ENCODE assay signal across 11 cellular contexts in the genomic region with DNA sequence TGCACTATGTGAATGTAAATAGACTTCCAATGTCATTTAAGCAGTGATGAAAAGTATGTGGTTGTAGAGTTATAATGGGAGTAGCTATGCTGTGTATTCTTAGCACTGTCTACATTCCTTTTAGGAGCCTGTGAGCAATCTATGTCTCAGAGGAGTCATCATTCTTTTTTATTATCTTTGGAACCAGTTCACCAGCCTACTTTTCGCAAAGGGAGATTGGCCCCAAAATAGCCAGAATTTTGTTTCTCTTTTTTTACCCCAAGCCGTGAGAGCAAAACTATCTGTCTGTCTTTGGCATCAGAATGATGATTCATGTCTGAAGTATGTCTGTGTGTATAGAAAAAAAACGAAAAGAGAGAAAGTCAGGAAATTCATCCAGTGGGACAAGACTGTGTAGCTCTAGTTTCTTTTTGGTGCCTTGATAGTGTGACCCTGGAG. TPM values are rescaled to one million over a fixed set of nuclear protein-coding genes. Genes with fewer than 3 reads are reported as not detected.
A peak's percentile ranks its signal among the peaks of the same experiment; 100 is the strongest.
DNase-seq lines count a peak whose midpoint lies in the region; ATAC-seq and TF ChIP-seq lines count a peak whose summit lies in the region.
"Had no signal": no experiment of that assay in that cellular context is flagged by ENCODE, and none has a peak within 500 bp of the region (broad histone marks: within the 10 kb centered on the region; RNA-seq: fewer than 3 reads in every experiment).

No MANE protein-coding gene starts in this region.

- no peaks in the 10 kb centered on the region for H3K9me3 Mint-ChIP-seq in activated CD8-positive, alpha-beta memory T cell treated with anti-CD3 and anti-CD28 coated beads, Interleukin-2, amount 10 ng/mL, durations not matched to agents 7 days and 5 days (ENCODE audit: low read depth)
- H3K9me3 Mint-ChIP-seq: T-helper 1 cell treated with Interleukin-12 subunit alpha and Interleukin-12 subunit beta and Interleukin-4 antibody, amounts not matched to agents 30 μg/mL and 1 μg/mL, for 36 hours had no signal

- CTCF ChIA-PET in activated CD8-positive, alpha-beta memory T cell treated with anti-CD3 and anti-CD28 coated beads, Interleukin-2, amount 10 ng/mL, durations not matched to agents 7 days and 5 days (lab: Charles Lee): no interaction called here

- H3K36me3 ChIP-seq in right atrium auricular region (no peaks in the 10 kb centered on the region), subcutaneous abdominal adipose tissue (ENCODE audit: control insufficient read depth in 5 of 5, insufficient read depth in 5 of 5, low read length in 5 of 5) (peaks cover 0 to 3% (median 0%) of the 10 kb centered on the region in 5 donors)
- no peaks in the 10 kb centered on the region for H3K36me3 ChIP-seq in effector memory CD4-positive, alpha-beta T cell (ENCODE audit: control insufficient read depth, insufficient read depth, low read length)
- H3K36me3 ChIP-seq: HAP-1 had no signal

- no peaks in the 10 kb centered on the region for H3K36me3 Mint-ChIP-seq in activated CD8-positive, alpha-beta memory T cell treated with anti-CD3 and anti-CD28 coated beads, Interleukin-2, amount 10 ng/mL, durations not matched to agents 7 days and 5 days

- peak overlapping the region in 2 of 5 donors; percentile 12 to 51 for H3K9ac ChIP-seq in subcutaneous abdominal adipose tissue (ENCODE audit: low read length in 5 of 5)

- H3K4me3 Mint-ChIP-seq in activated CD8-positive, alpha-beta memory T cell treated with anti-CD3 and anti-CD28 coated beads, Interleukin-2, amount 10 ng/mL, durations not matched to agents 7 days and 5 days: no peak overlapping the region
- H3K4me3 Mint-ChIP-seq: T-helper 1 cell treated with Interleukin-12 subunit alpha and Interleukin-12 subunit beta and Interleukin-4 antibody, amounts not matched to agents 30 μg/mL and 1 μg/mL, for 36 hours had no signal

- no peak for ATAC-seq in HG02852 (IDR thresholded peaks at IDR 0.05; ENCODE audit: unreplicated experiment)
- no peak for ATAC-seq in activated CD8-positive, alpha-beta memory T cell treated with anti-CD3 and anti-CD28 coated beads, Interleukin-2, amount 10 ng/mL, durations not matched to agents 7 days and 5 days

- H3K4me1 ChIP-seq in right atrium auricular region: peaks cover 0 to 63% of the 10 kb centered on the region in 2 donors
- H3K4me1 ChIP-seq in subcutaneous abdominal adipose tissue (ENCODE audit: control insufficient read depth in 5 of 5, insufficient read depth in 5 of 5, low read length in 5 of 5): peaks cover 3 to 34% (median 27%) of the 10 kb centered on the region in 5 donors
- H3K4me1 ChIP-seq in effector memory CD4-positive, alpha-beta T cell (ENCODE audit: control insufficient read depth, insufficient read depth, low read length, poor library complexity, severe bottlenecking): no peaks in the 10 kb centered on the region

- H3K27me3 ChIP-seq in right atrium auricular region (no peaks in the 10 kb centered on the region), subcutaneous abdominal adipose tissue (ENCODE audit: control insufficient read depth in 5 of 5, insufficient read depth in 4 of 5, low read length in 5 of 5) (no peaks in the 10 kb centered on the region)
- no peaks in the 10 kb centered on the region for H3K27me3 ChIP-seq in effector memory CD4-positive, alpha-beta T cell (replicated peaks; ENCODE audit: control insufficient read depth, insufficient read depth, low read length, poor library complexity, severe bottlenecking)

- H3K4me3 ChIP-seq in HFF-Myc (replicated peaks; ENCODE audit: low read depth, low read length): no peak overlapping the region
- no peak overlapping the region for H3K4me3 ChIP-seq in right atrium auricular region
- no peak overlapping the region for H3K4me3 ChIP-seq in subcutaneous abdominal adipose tissue (ENCODE audit: low read depth in 1 of 5, low read length in 5 of 5)
- no peak overlapping the region for H3K4me3 ChIP-seq in effector memory CD4-positive, alpha-beta T cell (ENCODE audit: insufficient read depth, low read depth, low read length, poor library complexity, severe bottlenecking)
- H3K4me3 ChIP-seq: HAP-1 had no signal

- H3K4me1 Mint-ChIP-seq in activated CD8-positive, alpha-beta memory T cell treated with anti-CD3 and anti-CD28 coated beads, Interleukin-2, amount 10 ng/mL, durations not matched to agents 7 days and 5 days: peaks cover 3% of the 10 kb centered on the region

- H3K27ac ChIP-seq in right atrium auricular region (peak overlapping the region; percentile 43 to 80), subcutaneous abdominal adipose tissue (ENCODE audit: low read depth, low read length) (peak overlapping the region; percentile 68)
- no peak overlapping the region for H3K27ac ChIP-seq in effector memory CD4-positive, alpha-beta T cell (ENCODE audit: insufficient read depth, low read length, poor library complexity, severe bottlenecking)

- DNase-seq in HFF-Myc (ENCODE audit: extremely low read depth, low read depth) (peak; percentile 68), astrocyte of the hippocampus (ENCODE audit: low read depth, low spot score) (peak; percentile 90), right atrium auricular region (ENCODE audit: low spot score) (no peak), NCI-H345 treated with DMSO at 0.1 percent for 48 hours (lab: John Stamatoyannopoulos, UW; ENCODE audit: unreplicated experiment) (no peak)
- no peak for DNase-seq in effector memory CD4-positive, alpha-beta T cell
- no peak for DNase-seq in activated CD8-positive, alpha-beta memory T cell treated with anti-CD3 and anti-CD28 coated beads, Interleukin-2, amount 10 ng/mL, durations not matched to agents 7 days and 5 days
- DNase-seq: activated naive CD4-positive, alpha-beta T cell treated with Interleukin-2 at 50 U/mL for 16 hours had no signal

- TF ChIP-seq CTCF in HFF-Myc (IDR thresholded peaks at IDR 0.05; ENCODE audit: low read depth, low read length, missing control alignments) (no peak), right atrium auricular region (IDR thresholded peaks at IDR 0.05) (no peak)

- H3K27ac Mint-ChIP-seq in activated CD8-positive, alpha-beta memory T cell treated with anti-CD3 and anti-CD28 coated beads, Interleukin-2, amount 10 ng/mL, durations not matched to agents 7 days and 5 days: no peak overlapping the region
- H3K27ac Mint-ChIP-seq: T-helper 1 cell treated with Interleukin-12 subunit alpha and Interleukin-12 subunit beta and Interleukin-4 antibody, amounts not matched to agents 30 μg/mL and 1 μg/mL, for 36 hours had no signal

- no peaks in the 10 kb centered on the region for H3K27me3 Mint-ChIP-seq in activated CD8-positive, alpha-beta memory T cell treated with anti-CD3 and anti-CD28 coated beads, Interleukin-2, amount 10 ng/mL, durations not matched to agents 7 days and 5 days

- H3K9me3 ChIP-seq in right atrium auricular region (no peaks in the 10 kb centered on the region), subcutaneous abdominal adipose tissue (ENCODE audit: control insufficient read depth in 5 of 5, low read length in 5 of 5) (no peaks in the 10 kb centered on the region)
- H3K9me3 ChIP-seq in effector memory CD4-positive, alpha-beta T cell (ENCODE audit: control insufficient read depth, low read length): no peaks in the 10 kb centered on the region
- H3K9me3 ChIP-seq: HAP-1 had no signal

RNA-seq across cellular contexts. Expression of gene OSBPL9, which starts 44.2 kb away (rescaled TPM):
- 10 to 100 TPM; 60.0 to 60.8 TPM for total RNA-seq in right atrium auricular region
- 10 to 100 TPM; 46.5 to 48.5 TPM for total RNA-seq in activated CD8-positive, alpha-beta memory T cell treated with anti-CD3 and anti-CD28 coated beads, Interleukin-2, amount 10 ng/mL, durations not matched to agents 7 days and 5 days

Comparison
In these comparisons a context has a peak if more than half of its experiments do, and no peak if none do; other contexts are left out.
1. DNase-seq: peak in HFF-Myc (single experiment) and astrocyte of the hippocampus (single experiment); none in right atrium auricular region (single experiment), effector memory CD4-positive, alpha-beta T cell (0 of 3), NCI-H345 treated with DMSO at 0.1 percent for 48 hours (single experiment) and activated CD8-positive, alpha-beta memory T cell treated with anti-CD3 and anti-CD28 coated beads, Interleukin-2, amount 10 ng/mL, durations not matched to agents 7 days and 5 days (single experiment).